8 cellular contexts compared by ENCODE assay signal in genomic region chr9:37753489-37754190, GRCh38.
DNase-seq lines count a peak whose midpoint lies in the region; ATAC-seq lines count a peak whose summit lies in the region.

TSS of gene TRMT10B (plus strand) at chr9:37753805. CDS start at chr9:37761932, 8,127 bp downstream.

- ATAC-seq in GM19025 (IDR thresholded peaks at IDR 0.05; ENCODE audit: low read depth, unreplicated experiment) (peak; percentile 87), HG03378 (IDR thresholded peaks at IDR 0.05; ENCODE audit: unreplicated experiment) (peak; percentile 68)
- ATAC-seq in effector memory CD8-positive, alpha-beta T cell (replicated peaks) = peak; percentile 94

- DNase-seq in AG20443 (ENCODE audit: low spot score) (peak; percentile 91), NCI-H774 (lab: John Stamatoyannopoulos, UW) (peak; percentile 25), medulla oblongata (ENCODE audit: extremely low spot score) (peak; percentile 63)
- peak; percentile 90 for DNase-seq in activated CD8-positive, alpha-beta memory T cell treated with anti-CD3 and anti-CD28 coated beads for 24 hours
- peak; percentile 48 to 53 (median 53) for DNase-seq in effector memory CD8-positive, alpha-beta T cell
- DNase-seq in stimulated activated CD8-positive, alpha-beta memory T cell treated with anti-CD3 and anti-CD28 coated beads, Interleukin-12 subunit alpha, Interleukin-12 subunit beta, amount 100 ng/mL, for 1 hour (ENCODE audit: low read depth) = peak; percentile 47

- H3K9me3 Mint-ChIP-seq in effector memory CD8-positive, alpha-beta T cell = no peaks in the 10 kb centered on the region

- H3K27me3 Mint-ChIP-seq in effector memory CD8-positive, alpha-beta T cell = no peaks in the 10 kb centered on the region

- H3K27ac Mint-ChIP-seq in effector memory CD8-positive, alpha-beta T cell = peak within 1 kb of the TSS; percentile 94 to 96

- H3K36me3 Mint-ChIP-seq in effector memory CD8-positive, alpha-beta T cell (ENCODE audit: insufficient read depth) = peaks cover 12% of the 10 kb centered on the region

- peaks cover 19 to 21% of the 10 kb centered on the region in 2 donors for H3K4me1 Mint-ChIP-seq in effector memory CD8-positive, alpha-beta T cell (ENCODE audit: low read depth in 2 of 2)

- H3K4me3 Mint-ChIP-seq in effector memory CD8-positive, alpha-beta T cell = peak within 1 kb of the TSS; percentile 89 to 92

Comparison
In these comparisons a context has a peak if more than half of its experiments do, and no peak if none do; other contexts are left out.
1. Peak in every context shown above with its lines: DNase-seq and ATAC-seq.
2. DNase-seq: peak in every context shown above with its lines; median percentile 91 in AG20443; 90 in activated CD8-positive, alpha-beta memory T cell treated with anti-CD3 and anti-CD28 coated beads for 24 hours; 63 in medulla oblongata; 53 in effector memory CD8-positive, alpha-beta T cell; 47 in stimulated activated CD8-positive, alpha-beta memory T cell treated with anti-CD3 and anti-CD28 coated beads, Interleukin-12 subunit alpha, Interleukin-12 subunit beta, amount 100 ng/mL, for 1 hour; 25 in NCI-H774.